ENCODE assay signal across 11 cellular contexts in the genomic region with DNA sequence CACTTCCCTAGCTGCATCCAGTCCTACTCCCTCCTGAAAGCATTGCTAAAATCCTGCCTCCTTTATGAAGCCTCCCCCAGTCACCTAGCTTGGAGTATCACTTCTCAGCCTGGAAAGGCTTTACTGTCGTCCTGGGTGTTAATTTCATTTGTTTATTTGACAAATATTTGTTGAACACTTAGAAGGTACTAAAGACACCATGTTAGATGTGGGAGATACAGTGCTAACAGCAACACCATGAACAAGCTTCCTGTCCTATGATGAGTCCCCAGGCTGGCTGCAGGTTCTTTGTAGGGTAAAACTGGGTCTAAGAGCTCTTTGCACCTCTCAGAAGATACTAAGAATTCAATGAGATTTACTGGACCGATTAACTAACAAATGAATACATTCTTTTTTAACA.
DNase-seq lines count a peak whose midpoint lies in the region; ATAC-seq lines count a peak whose summit lies in the region.
"Had no signal": no experiment of that assay in that cellular context is flagged by ENCODE, and none has a peak within 500 bp of the region (broad histone marks: within the 10 kb centered on the region; RNA-seq: fewer than 3 reads in every experiment).

No MANE protein-coding gene starts in this region.

- no peaks in the 10 kb centered on the region for H3K9me3 Mint-ChIP-seq in CD8-positive, alpha-beta memory T cell
- H3K9me3 Mint-ChIP-seq in activated T-helper 1 cell treated with anti-CD3 and anti-CD28 coated beads, Interleukin-12 subunit alpha, Interleukin-12 subunit beta, Interleukin-2, Interleukin-4 antibody, amounts not matched to agents 30 ng/mL and 10 ng/mL and 1 ng/mL, durations not matched to agents 14 hours and 24 hours and 36 hours = no peaks in the 10 kb centered on the region
- no peaks in the 10 kb centered on the region for H3K9me3 Mint-ChIP-seq in natural killer cell treated with Interleukin-12 subunit alpha and Interleukin-12 subunit beta and Interleukin-15 and Interleukin-18, amount 100 ng/mL, for 72 hours
- H3K9me3 Mint-ChIP-seq: activated T-cell treated with anti-CD3 and anti-CD28 coated beads, Interleukin-2, amount 50 U/mL, for 4 hours; naive thymus-derived CD4-positive, alpha-beta T cell had no signal

- no peak for DNase-seq in CD8-positive, alpha-beta memory T cell
- DNase-seq in GM23248 (peak; percentile 24), NCI-H2107 (lab: John Stamatoyannopoulos, UW) (no peak)
- no peak for DNase-seq in activated T-helper 1 cell treated with anti-CD3 and anti-CD28 coated beads, Interleukin-12 subunit alpha, Interleukin-12 subunit beta, Interleukin-2, Interleukin-4 antibody, amounts not matched to agents 30 ng/mL and 10 ng/mL and 1 ng/mL, durations not matched to agents 14 hours and 24 hours and 36 hours (ENCODE audit: low spot score)
- no peak for DNase-seq in natural killer cell treated with Interleukin-12 subunit alpha and Interleukin-12 subunit beta and Interleukin-15 and Interleukin-18, amount 100 ng/mL, for 72 hours (ENCODE audit: low spot score)
- DNase-seq: activated T-cell treated with anti-CD3 and anti-CD28 coated beads, Interleukin-2, amount 50 U/mL, for 4 hours; naive thymus-derived CD4-positive, alpha-beta T cell had no signal

- H3K4me3 Mint-ChIP-seq in CD8-positive, alpha-beta memory T cell = no peak overlapping the region
- H3K4me3 Mint-ChIP-seq in activated T-helper 1 cell treated with anti-CD3 and anti-CD28 coated beads, Interleukin-12 subunit alpha, Interleukin-12 subunit beta, Interleukin-2, Interleukin-4 antibody, amounts not matched to agents 30 ng/mL and 10 ng/mL and 1 ng/mL, durations not matched to agents 14 hours and 24 hours and 36 hours = no peak overlapping the region
- peak overlapping the region; percentile 2 for H3K4me3 Mint-ChIP-seq in natural killer cell treated with Interleukin-12 subunit alpha and Interleukin-12 subunit beta and Interleukin-15 and Interleukin-18, amount 100 ng/mL, for 72 hours
- H3K4me3 Mint-ChIP-seq: activated T-cell treated with anti-CD3 and anti-CD28 coated beads, Interleukin-2, amount 50 U/mL, for 4 hours; naive thymus-derived CD4-positive, alpha-beta T cell had no signal

- H3K36me3 Mint-ChIP-seq in CD8-positive, alpha-beta memory T cell = no peaks in the 10 kb centered on the region
- no peaks in the 10 kb centered on the region for H3K36me3 Mint-ChIP-seq in activated T-helper 1 cell treated with anti-CD3 and anti-CD28 coated beads, Interleukin-12 subunit alpha, Interleukin-12 subunit beta, Interleukin-2, Interleukin-4 antibody, amounts not matched to agents 30 ng/mL and 10 ng/mL and 1 ng/mL, durations not matched to agents 14 hours and 24 hours and 36 hours (ENCODE audit: low read depth)
- H3K36me3 Mint-ChIP-seq in natural killer cell treated with Interleukin-12 subunit alpha and Interleukin-12 subunit beta and Interleukin-15 and Interleukin-18, amount 100 ng/mL, for 72 hours = no peaks in the 10 kb centered on the region
- H3K36me3 Mint-ChIP-seq: naive thymus-derived CD4-positive, alpha-beta T cell had no signal

- POLR2A ChIA-PET in CD8-positive, alpha-beta memory T cell (lab: Charles Lee) = no interaction called here

- no peaks in the 10 kb centered on the region for H3K79me2 ChIP-seq in GM23248 (ENCODE audit: insufficient read depth)

- in situ Hi-C loops in GM23248 (cut with MboI) = no loop called here

- peak overlapping the region; percentile 45 for H3K4me2 ChIP-seq in GM23248 (ENCODE audit: unreplicated experiment)

- H3K4me1 Mint-ChIP-seq in CD8-positive, alpha-beta memory T cell = peaks cover 17 to 19% (median 18%) of the 10 kb centered on the region in 3 donors
- H3K4me1 Mint-ChIP-seq in activated T-helper 1 cell treated with anti-CD3 and anti-CD28 coated beads, Interleukin-12 subunit alpha, Interleukin-12 subunit beta, Interleukin-2, Interleukin-4 antibody, amounts not matched to agents 30 ng/mL and 10 ng/mL and 1 ng/mL, durations not matched to agents 14 hours and 24 hours and 36 hours (ENCODE audit: low read depth) = peaks cover 41% of the 10 kb centered on the region
- H3K4me1 Mint-ChIP-seq in natural killer cell treated with Interleukin-12 subunit alpha and Interleukin-12 subunit beta and Interleukin-15 and Interleukin-18, amount 100 ng/mL, for 72 hours (ENCODE audit: low read depth in 2 of 2) = peaks cover 25 to 39% of the 10 kb centered on the region in 2 donors

- CTCF ChIA-PET in CD8-positive, alpha-beta memory T cell (lab: Charles Lee) = interaction anchor here (1.4 kb wide), 1 partner anchor 11 kb away, joined by 3 read pairs; no protein-coding TSS in a partner anchor

- 0 out of 2 replicates have a peak overlapping the region, but pooled peaks have one; percentile 27 for H2AFZ ChIP-seq in GM23248

- H3K4me3 ChIP-seq in CD8-positive, alpha-beta memory T cell (ENCODE audit: low read length) = no peak overlapping the region
- no peak overlapping the region for H3K4me3 ChIP-seq in GM23248
- H3K4me3 ChIP-seq: SK-N-MC had no signal

- peak in 1 of 2 donors; percentile 56 for ATAC-seq in natural killer cell treated with Interleukin-12 subunit alpha and Interleukin-12 subunit beta and Interleukin-15 and Interleukin-18, amount 100 ng/mL, for 72 hours
- no peak for ATAC-seq in HG02938 (IDR thresholded peaks at IDR 0.05; ENCODE audit: unreplicated experiment)
- ATAC-seq in esophagus mucosa = no peak
- ATAC-seq in HG02870 (IDR thresholded peaks at IDR 0.05; ENCODE audit: unreplicated experiment) = no peak
- ATAC-seq: activated T-cell treated with anti-CD3 and anti-CD28 coated beads, Interleukin-2, amount 50 U/mL, for 4 hours; naive thymus-derived CD4-positive, alpha-beta T cell had no signal

- H3F3A ChIP-seq in GM23248 (ENCODE audit: insufficient read depth) = peaks cover 48% of the 10 kb centered on the region

- no peaks in the 10 kb centered on the region for H3K9me3 ChIP-seq in CD8-positive, alpha-beta memory T cell (ENCODE audit: low read length)
- H3K9me3 ChIP-seq in GM23248 (ENCODE audit: low read depth) = no peaks in the 10 kb centered on the region

- no peak overlapping the region for H3K27ac ChIP-seq in CD8-positive, alpha-beta memory T cell (ENCODE audit: low read depth, low read length)
- peak overlapping the region; percentile 57 for H3K27ac ChIP-seq in GM23248
- H3K27ac ChIP-seq: SK-N-MC had no signal

- H3K27ac Mint-ChIP-seq in CD8-positive, alpha-beta memory T cell = peak overlapping the region in 6 of 8 donors; percentile 1 to 48 (median 28)
- H3K27ac Mint-ChIP-seq in activated T-helper 1 cell treated with anti-CD3 and anti-CD28 coated beads, Interleukin-12 subunit alpha, Interleukin-12 subunit beta, Interleukin-2, Interleukin-4 antibody, amounts not matched to agents 30 ng/mL and 10 ng/mL and 1 ng/mL, durations not matched to agents 14 hours and 24 hours and 36 hours = peak overlapping the region; percentile 79
- H3K27ac Mint-ChIP-seq in natural killer cell treated with Interleukin-12 subunit alpha and Interleukin-12 subunit beta and Interleukin-15 and Interleukin-18, amount 100 ng/mL, for 72 hours = peak overlapping the region; percentile 4 to 40

- H3K9ac ChIP-seq in GM23248 = no peak overlapping the region

- no peaks in the 10 kb centered on the region for H4K20me1 ChIP-seq in GM23248 (ENCODE audit: insufficient read depth)

- H3K9me2 ChIP-seq in GM23248 (ENCODE audit: insufficient read depth) = no peaks in the 10 kb centered on the region

- H3K27me3 Mint-ChIP-seq in CD8-positive, alpha-beta memory T cell = no peaks in the 10 kb centered on the region
- H3K27me3 Mint-ChIP-seq in activated T-helper 1 cell treated with anti-CD3 and anti-CD28 coated beads, Interleukin-12 subunit alpha, Interleukin-12 subunit beta, Interleukin-2, Interleukin-4 antibody, amounts not matched to agents 30 ng/mL and 10 ng/mL and 1 ng/mL, durations not matched to agents 14 hours and 24 hours and 36 hours (ENCODE audit: insufficient read depth) = no peaks in the 10 kb centered on the region
- H3K27me3 Mint-ChIP-seq in natural killer cell treated with Interleukin-12 subunit alpha and Interleukin-12 subunit beta and Interleukin-15 and Interleukin-18, amount 100 ng/mL, for 72 hours = peaks cover 0 to 3% of the 10 kb centered on the region in 2 donors
- H3K27me3 Mint-ChIP-seq: naive thymus-derived CD4-positive, alpha-beta T cell had no signal

- intact Hi-C loops in activated T-helper 1 cell treated with anti-CD3 and anti-CD28 coated beads, Interleukin-12 subunit alpha, Interleukin-12 subunit beta, Interleukin-2, Interleukin-4 antibody, amounts not matched to agents 30 ng/mL and 10 ng/mL and 1 ng/mL, durations not matched to agents 14 hours and 24 hours and 36 hours (cut with micrococcal nuclease) = no loop called here

- H3K27me3 ChIP-seq in CD8-positive, alpha-beta memory T cell (ENCODE audit: insufficient read depth, low read length, poor library complexity, severe bottlenecking) = no peaks in the 10 kb centered on the region
- H3K27me3 ChIP-seq in GM23248 (replicated peaks; ENCODE audit: insufficient read depth) = no peaks in the 10 kb centered on the region

- WGBS in GM23248 (ENCODE audit: low coverage in 1 of 2, low lambda C conversion rate in 2 of 2, missing lambda C conversion rate in 2 of 2), 2 experiments = 30% methylated on average over 2 of the region's 2 CpGs

- H3K36me3 ChIP-seq in CD8-positive, alpha-beta memory T cell (ENCODE audit: insufficient read depth, low read length) = no peaks in the 10 kb centered on the region
- no peaks in the 10 kb centered on the region for H3K36me3 ChIP-seq in GM23248 (ENCODE audit: low read depth)

- H3K4me1 ChIP-seq in CD8-positive, alpha-beta memory T cell (ENCODE audit: insufficient read depth, low read length) = no peaks in the 10 kb centered on the region
- H3K4me1 ChIP-seq in GM23248 (ENCODE audit: insufficient read depth) = peaks cover 62% of the 10 kb centered on the region

Comparison
In these comparisons a context has a peak if more than half of its experiments do, and no peak if none do; other contexts are left out.
1. H3K27ac Mint-ChIP-seq: peak in every context shown above with its lines; median percentile 79 in activated T-helper 1 cell treated with anti-CD3 and anti-CD28 coated beads, Interleukin-12 subunit alpha, Interleukin-12 subunit beta, Interleukin-2, Interleukin-4 antibody, amounts not matched to agents 30 ng/mL and 10 ng/mL and 1 ng/mL, durations not matched to agents 14 hours and 24 hours and 36 hours; 28 in CD8-positive, alpha-beta memory T cell; 22 in natural killer cell treated with Interleukin-12 subunit alpha and Interleukin-12 subunit beta and Interleukin-15 and Interleukin-18, amount 100 ng/mL, for 72 hours.